Comparison of ENCODE assay signal across 7 cellular contexts in genomic region chr4:26601204-26601603, GRCh38.
"Had no signal": no experiment of that assay in that cellular context is flagged by ENCODE, and none has a peak within 500 bp of the region (broad histone marks: within the 10 kb centered on the region; RNA-seq: fewer than 3 reads in every experiment).

No MANE protein-coding gene starts in this region.

- H3K9ac ChIP-seq: KMS-11 had no signal

- FAIRE-seq: HepG2, HTR-8/SVneo had no signal

- H3K4me2 ChIP-seq: KMS-11 had no signal

- ATAC-seq: HepG2 had no signal

- DNase-seq: IMR-90, KBM-7, KG1 had no signal

- H3K27ac ChIP-seq: HL-60, KMS-11 had no signal
